15 cellular contexts compared by ENCODE assay signal in genomic region chr3:171375704-171376103, GRCh38.
DNase-seq lines count a peak whose midpoint lies in the region; ATAC-seq and TF ChIP-seq lines count a peak whose summit lies in the region.
"Had no signal": no experiment of that assay in that cellular context is flagged by ENCODE, and none has a peak within 500 bp of the region (broad histone marks: within the 10 kb centered on the region; RNA-seq: fewer than 3 reads in every experiment).

No MANE protein-coding gene starts in this region.

- in situ Hi-C loops in GM23248 (cut with MboI), result no loop called here

- H3K27ac ChIP-seq in GM23248 (no peak overlapping the region), RWPE2 (ENCODE audit: poor library complexity, severe bottlenecking) (peak overlapping the region; percentile 79), foreskin keratinocyte (peak overlapping the region; percentile 24), osteoblast (ENCODE audit: low read depth, low read length) (no peak overlapping the region), endodermal cell (ENCODE audit: low read depth, low read length) (no peak overlapping the region)

- TF ChIP-seq CTCF in RWPE2 (IDR thresholded peaks at IDR 0.05; ENCODE audit: poor library complexity, severe bottlenecking) (no peak), foreskin keratinocyte (conservative IDR thresholded peaks at IDR 0.05) (no peak), osteoblast (IDR thresholded peaks at IDR 0.05; ENCODE audit: extremely low read depth, low read depth, low read length) (no peak), endodermal cell (conservative IDR thresholded peaks at IDR 0.05) (no peak)

- DNase-seq in GM23248 (peak; percentile 12), RWPE2 (ENCODE audit: low spot score) (no peak), foreskin keratinocyte (no peak), osteoblast (ENCODE audit: insufficient read length, low spot score, missing footprints) (no peak), endodermal cell (no peak)
- no peak for DNase-seq in T-helper 2 cell treated with Interferon-gamma antibody and Interleukin-4, amounts not matched to agents 5 μg/mL and 100 μg/mL, for 36 hours (ENCODE audit: low spot score)
- DNase-seq: activated CD8-positive, alpha-beta memory T cell treated with anti-CD3 and anti-CD28 coated beads for 24 hours; activated naive CD4-positive, alpha-beta T cell treated with anti-CD3 and anti-CD28 coated beads, Interleukin-2, amount 10 ng/mL, durations not matched to agents 7 days and 5 days; cerebellar nuclear complex; mucosa of descending colon; NCI-H1694 treated with DMSO at 0.1 percent for 48 hours; NCI-H748 treated with DMSO at 0.1 percent for 48 hours; stimulated activated naive CD8-positive, alpha-beta T cell treated with anti-CD3 and anti-CD28 coated beads, Interleukin-15, amount 100 ng/mL, for 72 hours had no signal

- H3K4me2 ChIP-seq in GM23248 (ENCODE audit: unreplicated experiment) (peak overlapping the region; percentile 4), osteoblast (ENCODE audit: insufficient read depth, low read length) (no peak overlapping the region)

- H3K4me1 ChIP-seq in GM23248 (ENCODE audit: insufficient read depth) (peaks cover 35% of the 10 kb centered on the region), RWPE2 (ENCODE audit: insufficient read depth, poor library complexity, severe bottlenecking) (peaks cover 13% of the 10 kb centered on the region), foreskin keratinocyte (peaks cover 23% of the 10 kb centered on the region), osteoblast (ENCODE audit: insufficient read depth, low read length) (peaks cover 13% of the 10 kb centered on the region), endodermal cell (ENCODE audit: control insufficient read depth, insufficient read depth, low read length) (peaks cover 24% of the 10 kb centered on the region)

- no peaks in the 10 kb centered on the region for H3K36me3 ChIP-seq in GM23248 (ENCODE audit: low read depth)
- no peaks in the 10 kb centered on the region for H3K36me3 ChIP-seq in RWPE2 (ENCODE audit: low read depth)
- no peaks in the 10 kb centered on the region for H3K36me3 ChIP-seq in osteoblast (ENCODE audit: insufficient read depth, low read length)
- no peaks in the 10 kb centered on the region for H3K36me3 ChIP-seq in endodermal cell (ENCODE audit: control insufficient read depth, insufficient read depth, low read length)

- no peak overlapping the region for H3K4me3 Mint-ChIP-seq in T-helper 2 cell treated with Interferon-gamma antibody and Interleukin-4, amounts not matched to agents 5 μg/mL and 100 μg/mL, for 36 hours
- no peak overlapping the region for H3K4me3 Mint-ChIP-seq in endodermal cell
- H3K4me3 Mint-ChIP-seq: activated naive CD4-positive, alpha-beta T cell treated with anti-CD3 and anti-CD28 coated beads, Interleukin-2, amount 10 ng/mL, durations not matched to agents 7 days and 5 days; stimulated activated naive CD8-positive, alpha-beta T cell treated with anti-CD3 and anti-CD28 coated beads, Interleukin-15, amount 100 ng/mL, for 72 hours had no signal

- no peaks in the 10 kb centered on the region for H3K36me3 Mint-ChIP-seq in T-helper 2 cell treated with Interferon-gamma antibody and Interleukin-4, amounts not matched to agents 5 μg/mL and 100 μg/mL, for 36 hours (ENCODE audit: low read depth)
- H3K36me3 Mint-ChIP-seq in endodermal cell (ENCODE audit: low read depth), result no peaks in the 10 kb centered on the region

- H3K4me3 ChIP-seq in GM23248 (no peak overlapping the region), RWPE2 (ENCODE audit: severe bottlenecking) (no peak overlapping the region), osteoblast (ENCODE audit: insufficient read depth, low read length) (no peak overlapping the region), endodermal cell (ENCODE audit: low read length) (no peak overlapping the region)
- H3K4me3 ChIP-seq: mucosa of descending colon had no signal

- H3K9ac ChIP-seq in GM23248 (no peak overlapping the region), endodermal cell (ENCODE audit: extremely low read depth, low read length, poor library complexity, severe bottlenecking) (no peak overlapping the region)

- no peaks in the 10 kb centered on the region for H3K9me2 ChIP-seq in GM23248 (ENCODE audit: insufficient read depth)

- no peak overlapping the region for H3K27ac Mint-ChIP-seq in T-helper 2 cell treated with Interferon-gamma antibody and Interleukin-4, amounts not matched to agents 5 μg/mL and 100 μg/mL, for 36 hours
- no peak overlapping the region for H3K27ac Mint-ChIP-seq in endodermal cell
- H3K27ac Mint-ChIP-seq: activated naive CD4-positive, alpha-beta T cell treated with anti-CD3 and anti-CD28 coated beads, Interleukin-2, amount 10 ng/mL, durations not matched to agents 7 days and 5 days had no signal

- no peaks in the 10 kb centered on the region for H3K9me3 ChIP-seq in GM23248 (ENCODE audit: low read depth)
- H3K9me3 ChIP-seq in RWPE2 (ENCODE audit: severe bottlenecking), result no peaks in the 10 kb centered on the region
- H3K9me3 ChIP-seq in osteoblast (ENCODE audit: low read depth, low read length), result no peaks in the 10 kb centered on the region
- no peaks in the 10 kb centered on the region for H3K9me3 ChIP-seq in endodermal cell (ENCODE audit: control insufficient read depth, low read length)
- H3K9me3 ChIP-seq: mucosa of descending colon had no signal

- H3K27me3 Mint-ChIP-seq in T-helper 2 cell treated with Interferon-gamma antibody and Interleukin-4, amounts not matched to agents 5 μg/mL and 100 μg/mL, for 36 hours (ENCODE audit: low read depth), result no peaks in the 10 kb centered on the region
- H3K27me3 Mint-ChIP-seq in endodermal cell (ENCODE audit: insufficient read depth), result peaks cover 7% of the 10 kb centered on the region
- H3K27me3 Mint-ChIP-seq: activated naive CD4-positive, alpha-beta T cell treated with anti-CD3 and anti-CD28 coated beads, Interleukin-2, amount 10 ng/mL, durations not matched to agents 7 days and 5 days; stimulated activated naive CD8-positive, alpha-beta T cell treated with anti-CD3 and anti-CD28 coated beads, Interleukin-15, amount 100 ng/mL, for 72 hours had no signal

- H3K79me2 ChIP-seq in GM23248 (ENCODE audit: insufficient read depth), result no peaks in the 10 kb centered on the region
- no peaks in the 10 kb centered on the region for H3K79me2 ChIP-seq in osteoblast (ENCODE audit: insufficient read depth, low read length)

- H3K9me3 Mint-ChIP-seq in T-helper 2 cell treated with Interferon-gamma antibody and Interleukin-4, amounts not matched to agents 5 μg/mL and 100 μg/mL, for 36 hours, result no peaks in the 10 kb centered on the region
- H3K9me3 Mint-ChIP-seq in endodermal cell, result no peaks in the 10 kb centered on the region
- H3K9me3 Mint-ChIP-seq: activated naive CD4-positive, alpha-beta T cell treated with anti-CD3 and anti-CD28 coated beads, Interleukin-2, amount 10 ng/mL, durations not matched to agents 7 days and 5 days; stimulated activated naive CD8-positive, alpha-beta T cell treated with anti-CD3 and anti-CD28 coated beads, Interleukin-15, amount 100 ng/mL, for 72 hours had no signal

- H3K27me3 ChIP-seq in GM23248 (replicated peaks; ENCODE audit: insufficient read depth) (no peaks in the 10 kb centered on the region), RWPE2 (ENCODE audit: insufficient read depth, poor library complexity, severe bottlenecking) (no peaks in the 10 kb centered on the region), foreskin keratinocyte (no peaks in the 10 kb centered on the region), osteoblast (ENCODE audit: insufficient read depth, low read length) (peaks cover 17% of the 10 kb centered on the region), endodermal cell (ENCODE audit: control insufficient read depth, insufficient read depth, low read length, poor library complexity, severe bottlenecking) (peaks cover 31% of the 10 kb centered on the region)

- H2AFZ ChIP-seq in GM23248, result no peak overlapping the region
- peak overlapping the region; percentile 2 for H2AFZ ChIP-seq in osteoblast (ENCODE audit: low read length)

- no peak for ATAC-seq in RWPE2 (ENCODE audit: low read depth)
- ATAC-seq in foreskin keratinocyte, result no peak
- ATAC-seq in SK-N-SH treated with all-trans-retinoic acid at 6 μM for 48 hours, result no peak
- ATAC-seq in GM18870 (IDR thresholded peaks at IDR 0.05; ENCODE audit: unreplicated experiment), result no peak

- H3K4me1 Mint-ChIP-seq in T-helper 2 cell treated with Interferon-gamma antibody and Interleukin-4, amounts not matched to agents 5 μg/mL and 100 μg/mL, for 36 hours (ENCODE audit: low read depth), result peaks cover 26% of the 10 kb centered on the region
- H3K4me1 Mint-ChIP-seq in endodermal cell, result peaks cover 36% of the 10 kb centered on the region

- peaks cover 34% of the 10 kb centered on the region for H3F3A ChIP-seq in GM23248 (ENCODE audit: insufficient read depth)

- H4K20me1 ChIP-seq in GM23248 (ENCODE audit: insufficient read depth) (no peaks in the 10 kb centered on the region), osteoblast (ENCODE audit: insufficient read depth, low read length) (no peaks in the 10 kb centered on the region)

- WGBS in GM23248 (ENCODE audit: low coverage in 1 of 2, low lambda C conversion rate in 2 of 2, missing lambda C conversion rate in 2 of 2), 2 experiments, result 52 to 61% methylated on average over 7 of the region's 7 CpGs
- 80 to 85% methylated on average over 7 of the region's 7 CpGs for WGBS in endodermal cell (ENCODE audit: insufficient coverage in 1 of 2, insufficient read length in 1 of 2), 2 experiments

TF ChIP-seq in SK-N-SH treated with all-trans-retinoic acid at 6 μM for 48 hours, 23 proteins besides CTCF, POLR2A, EP300 and RAD21:
- no peak for TF ChIP-seq CSRNP3 (CRISPR knock-in tag; IDR thresholded peaks at IDR 0.05)
- TF ChIP-seq ZFP30 (CRISPR knock-in tag; IDR thresholded peaks at IDR 0.05), result no peak
- no peak for TF ChIP-seq ZNF8 (CRISPR knock-in tag; IDR thresholded peaks at IDR 0.05)
- TF ChIP-seq ARNTL (CRISPR knock-in tag; IDR thresholded peaks at IDR 0.05; ENCODE audit: borderline replicate concordance, low read depth), result no peak
- TF ChIP-seq CSDC2 (CRISPR knock-in tag; IDR thresholded peaks at IDR 0.05), result no peak
- no peak for TF ChIP-seq ZNF70 (CRISPR knock-in tag; IDR thresholded peaks at IDR 0.05)
- no peak for TF ChIP-seq RARB (CRISPR knock-in tag; IDR thresholded peaks at IDR 0.05)

Comparison
In these comparisons a context has a peak if more than half of its experiments do, and no peak if none do; other contexts are left out.
1. H3K27ac ChIP-seq: peak in RWPE2 (single experiment) and foreskin keratinocyte (single experiment); none in GM23248 (single experiment), osteoblast (single experiment) and endodermal cell (single experiment).